In genomic region chr11:70567680-70568503, GRCh38 we compare ENCODE assay signal across 9 cellular contexts.
DNase-seq lines count a peak whose midpoint lies in the region; ATAC-seq and TF ChIP-seq lines count a peak whose summit lies in the region.
"Had no signal": no experiment of that assay in that cellular context is flagged by ENCODE, and none has a peak within 500 bp of the region (broad histone marks: within the 10 kb centered on the region; RNA-seq: fewer than 3 reads in every experiment).

No MANE protein-coding gene starts in this region.

- H3K4me2 ChIP-seq in PC-3 (ENCODE audit: low read length), result no peak overlapping the region

- no peak overlapping the region for H3K9ac ChIP-seq in PC-3 (ENCODE audit: low read length)

- no peaks in the 10 kb centered on the region for H3K36me3 Mint-ChIP-seq in T-helper 2 cell treated with Interferon-gamma antibody and Interleukin-4, amounts not matched to agents 5 μg/mL and 100 μg/mL, for 36 hours (ENCODE audit: low read depth)

- TF ChIP-seq POLR2A in NB4 (IDR thresholded peaks at IDR 0.05; ENCODE audit: extremely low read depth, insufficient read length), result no peak

- no peak for ATAC-seq in PC-3

- H4K20me1 ChIP-seq in PC-3 (ENCODE audit: low read length), result no peaks in the 10 kb centered on the region

- POLR2A ChIA-PET in PC-3 (lab: Charles Lee; ENCODE audit: unreplicated experiment), result no interaction called here

- H3K36me3 ChIP-seq in muscle layer of duodenum (ENCODE audit: control insufficient read depth in 1 of 2, insufficient read depth in 2 of 2, low read length in 2 of 2) (no peaks in the 10 kb centered on the region), PC-3 (ENCODE audit: low read depth, low read length) (no peaks in the 10 kb centered on the region)

- no peak overlapping the region for H3K4me3 ChIP-seq in NB4 (ENCODE audit: low read depth, low read length)
- H3K4me3 ChIP-seq in muscle layer of duodenum (ENCODE audit: low read depth in 1 of 2, low read length in 2 of 2), result peak overlapping the region; percentile 60 to 70
- H3K4me3 ChIP-seq in PC-3 (ENCODE audit: low read length), result no peak overlapping the region

- no peak overlapping the region for H3K27ac ChIP-seq in muscle layer of duodenum (ENCODE audit: low read length)
- no peak overlapping the region for H3K27ac ChIP-seq in PC-3 (ENCODE audit: low read length)

- peak; percentile 66 for DNase-seq in A172 (ENCODE audit: low spot score)
- DNase-seq in NB4 (ENCODE audit: low read depth), result peak; percentile 37
- DNase-seq in epidermal melanocyte (ENCODE audit: insufficient read length, low spot score), result peak; percentile 68
- DNase-seq in PC-3, result no peak
- DNase-seq in T-helper 2 cell treated with Interferon-gamma antibody and Interleukin-4, amounts not matched to agents 5 μg/mL and 100 μg/mL, for 36 hours (ENCODE audit: low spot score), result no peak
- DNase-seq in activated gamma-delta T cell treated with Interleukin-2 at 50 U/mL for 16 hours, result no peak
- no peak for DNase-seq in NCI-H2171 (lab: John Stamatoyannopoulos, UW)
- DNase-seq: COR-L47 had no signal

- H3K27me3 ChIP-seq in muscle layer of duodenum (ENCODE audit: low read depth, low read length), result no peaks in the 10 kb centered on the region
- H3K27me3 ChIP-seq in PC-3 (ENCODE audit: low read length), result no peaks in the 10 kb centered on the region

- H3K4me1 Mint-ChIP-seq in T-helper 2 cell treated with Interferon-gamma antibody and Interleukin-4, amounts not matched to agents 5 μg/mL and 100 μg/mL, for 36 hours (ENCODE audit: low read depth), result no peaks in the 10 kb centered on the region

- H3K9me2 ChIP-seq in PC-3 (replicated peaks; ENCODE audit: low read length), result no peaks in the 10 kb centered on the region

- H3K4me1 ChIP-seq in muscle layer of duodenum (ENCODE audit: control insufficient read depth in 1 of 2, insufficient read depth in 2 of 2, low read length in 2 of 2) (peaks cover 0 to 17% of the 10 kb centered on the region in 2 donors), PC-3 (ENCODE audit: insufficient read depth, low read length) (no peaks in the 10 kb centered on the region)

- H3K9me3 ChIP-seq in muscle layer of duodenum (ENCODE audit: control insufficient read depth in 1 of 2, low read length in 2 of 2) (no peaks in the 10 kb centered on the region), PC-3 (ENCODE audit: low read length) (no peaks in the 10 kb centered on the region)

- no peaks in the 10 kb centered on the region for H3K79me2 ChIP-seq in PC-3 (ENCODE audit: low read length)

- intact Hi-C loops in PC-3 (cut with micrococcal nuclease), result no loop called here

- H3K27me3 Mint-ChIP-seq in T-helper 2 cell treated with Interferon-gamma antibody and Interleukin-4, amounts not matched to agents 5 μg/mL and 100 μg/mL, for 36 hours (ENCODE audit: low read depth), result peaks cover 13% of the 10 kb centered on the region

- H3K27ac Mint-ChIP-seq in T-helper 2 cell treated with Interferon-gamma antibody and Interleukin-4, amounts not matched to agents 5 μg/mL and 100 μg/mL, for 36 hours, result no peak overlapping the region

- no peak overlapping the region for H3K4me3 Mint-ChIP-seq in T-helper 2 cell treated with Interferon-gamma antibody and Interleukin-4, amounts not matched to agents 5 μg/mL and 100 μg/mL, for 36 hours

- no peak overlapping the region for H2AFZ ChIP-seq in PC-3 (ENCODE audit: low read length)

- H3F3A ChIP-seq in PC-3 (ENCODE audit: low read length, unreplicated experiment), result no peaks in the 10 kb centered on the region

- H3K9me3 Mint-ChIP-seq in T-helper 2 cell treated with Interferon-gamma antibody and Interleukin-4, amounts not matched to agents 5 μg/mL and 100 μg/mL, for 36 hours, result no peaks in the 10 kb centered on the region

- no TSS peak for BruUV-seq in PC-3 (replicated peaks; lab: Mats Ljungman, UMichigan)

- CTCF ChIA-PET in PC-3 (lab: Charles Lee), result no interaction called here

- TF ChIP-seq CTCF in NB4 (IDR thresholded peaks at IDR 0.05; ENCODE audit: low read depth, low read length), result no peak
- TF ChIP-seq CTCF in PC-3 (conservative IDR thresholded peaks at IDR 0.05; ENCODE audit: low read depth, low read length), result no peak

Comparison
In these comparisons a context has a peak if more than half of its experiments do, and no peak if none do; other contexts are left out.
1. DNase-seq: peak in A172 (single experiment), NB4 (single experiment) and epidermal melanocyte (single experiment); none in PC-3 (single experiment), T-helper 2 cell treated with Interferon-gamma antibody and Interleukin-4, amounts not matched to agents 5 μg/mL and 100 μg/mL, for 36 hours (single experiment), activated gamma-delta T cell treated with Interleukin-2 at 50 U/mL for 16 hours (single experiment) and NCI-H2171 (single experiment).
2. H3K4me3 ChIP-seq: peak in muscle layer of duodenum (2 of 2); none in NB4 (single experiment) and PC-3 (single experiment).